Comparison of ENCODE assay signal across 8 cellular contexts in the genomic region with DNA sequence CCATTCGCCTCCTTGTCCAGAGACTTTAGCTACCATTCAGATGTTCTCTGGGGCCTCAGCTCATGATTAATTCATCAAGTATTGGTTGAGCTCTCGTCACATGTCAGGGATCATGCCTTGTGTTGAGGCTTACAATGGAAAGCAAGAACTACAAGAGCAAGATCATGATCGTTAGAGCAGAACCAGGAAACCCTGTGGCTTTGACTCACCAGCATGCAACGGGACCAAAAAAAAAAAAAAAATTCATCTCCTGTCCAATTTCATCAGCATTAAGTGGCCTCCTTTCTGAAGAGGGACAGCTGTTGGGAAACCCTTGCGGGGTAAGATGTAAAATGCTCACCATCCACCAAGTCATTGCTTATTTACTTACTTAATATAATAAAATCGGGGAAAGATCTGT. TPM values are rescaled to one million over a fixed set of nuclear protein-coding genes. Genes with fewer than 3 reads are reported as not detected.
DNase-seq lines count a peak whose midpoint lies in the region; ATAC-seq, FAIRE-seq and TF ChIP-seq lines count a peak whose summit lies in the region.

No MANE protein-coding gene starts in this region.

- no peaks in the 10 kb centered on the region for H3K27me3 ChIP-seq in effector memory CD4-positive, alpha-beta T cell (replicated peaks; ENCODE audit: control insufficient read depth, insufficient read depth, low read length, poor library complexity, severe bottlenecking)

- peaks cover 0 to 12% (median 9%) of the 10 kb centered on the region in 3 donors for H3K27me3 Mint-ChIP-seq in naive B cell

- peak overlapping the region in 5 of 8 donors; percentile 10 to 51 (median 29) for H3K4me3 Mint-ChIP-seq in naive B cell

- peak; percentile 61 for ATAC-seq in HG02678 (IDR thresholded peaks at IDR 0.05; ENCODE audit: unreplicated experiment)
- peak; percentile 99 to 100 for ATAC-seq in naive B cell (ENCODE audit: low read depth in 2 of 2)
- ATAC-seq in HG02798 (IDR thresholded peaks at IDR 0.05; ENCODE audit: poor library complexity, unreplicated experiment), result no peak

- H3K27ac Mint-ChIP-seq in naive B cell, result peak overlapping the region in 5 of 6 donors; percentile 12 to 97 (median 72)

- H3K36me3 Mint-ChIP-seq in naive B cell, result no peaks in the 10 kb centered on the region

- FAIRE-seq in GM12891 (lab: Jason Lieb, UNC), result peak; percentile 85

- no peak for TF ChIP-seq POLR2A in GM12891 (IDR thresholded peaks at IDR 0.05; ENCODE audit: low read depth, low read length)

- H3K4me1 ChIP-seq in effector memory CD4-positive, alpha-beta T cell (ENCODE audit: control insufficient read depth, insufficient read depth, low read length, poor library complexity, severe bottlenecking), result no peaks in the 10 kb centered on the region

- no peaks in the 10 kb centered on the region for H3K9me3 ChIP-seq in effector memory CD4-positive, alpha-beta T cell (ENCODE audit: control insufficient read depth, low read length)

- no peak overlapping the region for H3K4me3 ChIP-seq in effector memory CD4-positive, alpha-beta T cell (ENCODE audit: insufficient read depth, low read depth, low read length, poor library complexity, severe bottlenecking)

- H3K27ac ChIP-seq in effector memory CD4-positive, alpha-beta T cell (ENCODE audit: insufficient read depth, low read length, poor library complexity, severe bottlenecking), result no peak overlapping the region

- DNase-seq in GM12891 (ENCODE audit: insufficient read length, low spot score) (no peak), SIG-M5 treated with dmso at 0.1 percent for 504 hours (lab: John Stamatoyannopoulos, UW; ENCODE audit: unreplicated experiment) (peak; percentile 73), naive B cell (peak; percentile 46), COLO668 (lab: John Stamatoyannopoulos, UW; ENCODE audit: unreplicated experiment) (no peak)
- no peak for DNase-seq in effector memory CD4-positive, alpha-beta T cell
- no peak for DNase-seq in effector CD8-positive, alpha-beta T cell (lab: John Stamatoyannopoulos, UW)

- H3K9me3 Mint-ChIP-seq in naive B cell, result peaks cover 0 to 4% (median 0%) of the 10 kb centered on the region in 7 donors

- H3K4me1 Mint-ChIP-seq in naive B cell, result peaks cover 22 to 30% (median 27%) of the 10 kb centered on the region in 3 donors

- H3K36me3 ChIP-seq in effector memory CD4-positive, alpha-beta T cell (ENCODE audit: control insufficient read depth, insufficient read depth, low read length), result no peaks in the 10 kb centered on the region

TF ChIP-seq in GM12891, 5 proteins besides CTCF, POLR2A, EP300 and RAD21:
- TF ChIP-seq SPI1 (IDR thresholded peaks at IDR 0.05; ENCODE audit: low read depth, low read length), result no peak
- TF ChIP-seq POLR2AphosphoS5 (IDR thresholded peaks at IDR 0.05; ENCODE audit: low read depth, low read length), result no peak
- TF ChIP-seq POU2F2 (IDR thresholded peaks at IDR 0.05; ENCODE audit: low read depth, low read length), result no peak
- peak; percentile 47 for TF ChIP-seq PAX5 (IDR thresholded peaks at IDR 0.05; ENCODE audit: insufficient read depth, low read length, severe bottlenecking)

RNA-seq across cellular contexts. Expression of gene USP10, which starts 12.1 kb away (rescaled TPM):
- 69.0 TPM for polyA plus RNA-seq in GM12891 (2012; ENCODE audit: low read depth, missing spikeins)
- polyA plus RNA-seq in naive B cell (ENCODE audit: low read depth in 6 of 6), result 100 to 1,000 TPM in 1 of 6 donors, 10 to 100 TPM in 5; 69.4 to 103 (median 96.4) TPM

RNA-seq across cellular contexts. Expression of gene KLHL36, which starts 39.4 kb away (rescaled TPM):
- polyA plus RNA-seq in GM12891 (2012; ENCODE audit: low read depth, missing spikeins), result 18.6 TPM
- 10 to 100 TPM; 29.7 to 40.3 (median 37.5) TPM for polyA plus RNA-seq in naive B cell (ENCODE audit: low read depth in 6 of 6)

Comparison
In these comparisons a context has a peak if more than half of its experiments do, and no peak if none do; other contexts are left out.
1. DNase-seq: peak in SIG-M5 treated with dmso at 0.1 percent for 504 hours (single experiment) and naive B cell (single experiment); none in GM12891 (single experiment), COLO668 (single experiment), effector memory CD4-positive, alpha-beta T cell (0 of 3) and effector CD8-positive, alpha-beta T cell (single experiment).